19 cellular contexts compared by ENCODE assay signal in the genomic region with DNA sequence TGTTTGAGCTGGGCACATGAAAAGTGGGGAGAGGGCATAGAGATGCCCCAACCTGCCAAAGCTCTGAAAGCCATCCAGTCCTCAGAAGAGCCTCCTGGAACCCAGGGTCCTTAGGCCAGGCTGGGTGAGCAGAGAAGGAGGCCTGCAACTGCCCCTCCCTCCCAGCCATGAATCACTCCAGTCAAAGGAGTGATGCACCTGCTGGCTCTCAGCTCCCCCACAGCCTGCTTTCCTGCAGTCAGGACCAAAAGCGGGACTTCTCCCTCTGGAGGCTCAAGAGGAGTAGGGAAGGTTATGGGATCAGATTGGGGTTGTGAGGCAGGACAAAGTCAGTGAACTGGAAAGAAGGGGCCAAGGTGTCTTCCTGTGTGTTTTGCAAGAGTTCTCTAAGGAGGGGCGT.
"Had no signal": no experiment of that assay in that cellular context is flagged by ENCODE, and none has a peak within 500 bp of the region (broad histone marks: within the 10 kb centered on the region; RNA-seq: fewer than 3 reads in every experiment).

No MANE protein-coding gene starts in this region.

- H3K4me3 Mint-ChIP-seq: activated CD4-positive, alpha-beta T cell treated with anti-CD3 and anti-CD28 coated beads, Interleukin-2, amount 10 ng/mL, durations not matched to agents 7 days and 5 days; activated naive CD4-positive, alpha-beta T cell treated with anti-CD3 and anti-CD28 coated beads, Interleukin-2, amount 50 U/mL, for 24 hours; central memory CD8-positive, alpha-beta T cell; dendritic cell treated with granulocyte-macrophage colony-stimulating factor and Interleukin-4, amounts not matched to agents 40 ng/mL and 50 ng/mL, for 4 days; immature natural killer cell; natural killer cell; stimulated activated memory B cell treated with anti-CD40 and anti-IgM and Interleukin-4, amounts not matched to agents 10 μg/mL and 1 μg/mL and 100 μg/mL, for 72 hours had no signal

- H3K27me3 ChIP-seq: body of pancreas had no signal

- H3K27ac ChIP-seq: body of pancreas, psoas muscle, spleen, tibial artery had no signal

- ATAC-seq: body of pancreas; left colon; mucosa of descending colon; natural killer cell; psoas muscle; sciatic nerve; stimulated activated memory B cell treated with anti-CD40 and anti-IgM and Interleukin-4, amounts not matched to agents 10 μg/mL and 1 μg/mL and 100 μg/mL, for 72 hours had no signal

- H3K27me3 Mint-ChIP-seq: activated naive CD4-positive, alpha-beta T cell treated with anti-CD3 and anti-CD28 coated beads, Interleukin-2, amount 50 U/mL, for 24 hours had no signal

- H3K27ac Mint-ChIP-seq: activated CD4-positive, alpha-beta T cell treated with anti-CD3 and anti-CD28 coated beads, Interleukin-2, amount 10 ng/mL, durations not matched to agents 7 days and 5 days; activated naive CD4-positive, alpha-beta T cell treated with anti-CD3 and anti-CD28 coated beads, Interleukin-2, amount 50 U/mL, for 24 hours; dendritic cell treated with granulocyte-macrophage colony-stimulating factor and Interleukin-4, amounts not matched to agents 40 ng/mL and 50 ng/mL, for 4 days; immature natural killer cell; natural killer cell; stimulated activated memory B cell treated with anti-CD40 and anti-IgM and Interleukin-4, amounts not matched to agents 10 μg/mL and 1 μg/mL and 100 μg/mL, for 72 hours had no signal

- H3K4me1 ChIP-seq: psoas muscle, spleen, tibial artery had no signal

- DNase-seq: activated CD4-positive, alpha-beta T cell treated with anti-CD3 and anti-CD28 coated beads, Interleukin-2, amount 10 ng/mL, durations not matched to agents 7 days and 5 days; activated CD4-positive, CD25-positive, alpha-beta regulatory T cell; activated T-cell treated with anti-CD3 and anti-CD28 coated beads, Interleukin-2, amount 50 U/mL, for 1 hour; body of pancreas; immature natural killer cell; left colon; mammary epithelial cell; mucosa of descending colon; natural killer cell; nucleus accumbens; psoas muscle; spleen; stimulated activated CD4-positive, alpha-beta T cell treated with anti-CD3 and anti-CD28 coated beads, Interleukin-1b, Interleukin-23, amount 100 ng/mL, for 48 hours; tibial artery had no signal

- H3K4me3 ChIP-seq: body of pancreas, mucosa of descending colon, psoas muscle, spleen, tibial artery had no signal

- H3K9me3 ChIP-seq: body of pancreas, mucosa of descending colon, psoas muscle, spleen, tibial artery had no signal

- H3K9me3 Mint-ChIP-seq: activated CD4-positive, alpha-beta T cell treated with anti-CD3 and anti-CD28 coated beads, Interleukin-2, amount 10 ng/mL, durations not matched to agents 7 days and 5 days; activated naive CD4-positive, alpha-beta T cell treated with anti-CD3 and anti-CD28 coated beads, Interleukin-2, amount 50 U/mL, for 24 hours; central memory CD8-positive, alpha-beta T cell; dendritic cell treated with granulocyte-macrophage colony-stimulating factor and Interleukin-4, amounts not matched to agents 40 ng/mL and 50 ng/mL, for 4 days; immature natural killer cell; natural killer cell; stimulated activated memory B cell treated with anti-CD40 and anti-IgM and Interleukin-4, amounts not matched to agents 10 μg/mL and 1 μg/mL and 100 μg/mL, for 72 hours had no signal

- H3K36me3 Mint-ChIP-seq: activated naive CD4-positive, alpha-beta T cell treated with anti-CD3 and anti-CD28 coated beads, Interleukin-2, amount 50 U/mL, for 24 hours; immature natural killer cell; natural killer cell; stimulated activated memory B cell treated with anti-CD40 and anti-IgM and Interleukin-4, amounts not matched to agents 10 μg/mL and 1 μg/mL and 100 μg/mL, for 72 hours had no signal

- H3K36me3 ChIP-seq: spleen, tibial artery had no signal

- H3K4me1 Mint-ChIP-seq: activated CD4-positive, alpha-beta T cell treated with anti-CD3 and anti-CD28 coated beads, Interleukin-2, amount 10 ng/mL, durations not matched to agents 7 days and 5 days; activated naive CD4-positive, alpha-beta T cell treated with anti-CD3 and anti-CD28 coated beads, Interleukin-2, amount 50 U/mL, for 24 hours; central memory CD8-positive, alpha-beta T cell; immature natural killer cell; natural killer cell; stimulated activated memory B cell treated with anti-CD40 and anti-IgM and Interleukin-4, amounts not matched to agents 10 μg/mL and 1 μg/mL and 100 μg/mL, for 72 hours had no signal
